Comparison of ENCODE assay signal across 24 cellular contexts in genomic region chr18:30920356-30920755, GRCh38.
"Had no signal": no experiment of that assay in that cellular context is flagged by ENCODE, and none has a peak within 500 bp of the region (broad histone marks: within the 10 kb centered on the region; RNA-seq: fewer than 3 reads in every experiment).

No MANE protein-coding gene starts in this region.

- H3K4me3 Mint-ChIP-seq: activated CD8-positive, alpha-beta memory T cell treated with anti-CD3 and anti-CD28 coated beads, Interleukin-2, amount 10 ng/mL, durations not matched to agents 7 days and 5 days; activated T-cell treated with anti-CD3 and anti-CD28 coated beads, Interleukin-2, amount 50 U/mL, for 24 hours; activated T-helper 1 cell treated with anti-CD3 and anti-CD28 coated beads, Interleukin-12 subunit alpha, Interleukin-12 subunit beta, Interleukin-2, Interleukin-4 antibody, amounts not matched to agents 30 ng/mL and 10 ng/mL and 1 ng/mL, durations not matched to agents 14 hours and 24 hours and 36 hours; T-helper 17 cell; WTC11 had no signal

- H3K27ac Mint-ChIP-seq: activated CD8-positive, alpha-beta memory T cell treated with anti-CD3 and anti-CD28 coated beads, Interleukin-2, amount 10 ng/mL, durations not matched to agents 7 days and 5 days; activated naive CD4-positive, alpha-beta T cell treated with anti-CD3 and anti-CD28 coated beads, Interleukin-2, amount 50 U/mL, for 72 hours; activated T-cell treated with anti-CD3 and anti-CD28 coated beads, Interleukin-2, amount 50 U/mL, for 24 hours; activated T-helper 1 cell treated with anti-CD3 and anti-CD28 coated beads, Interleukin-12 subunit alpha, Interleukin-12 subunit beta, Interleukin-2, Interleukin-4 antibody, amounts not matched to agents 30 ng/mL and 10 ng/mL and 1 ng/mL, durations not matched to agents 14 hours and 24 hours and 36 hours; T-helper 17 cell; WTC11 had no signal

- H3K27ac ChIP-seq: breast epithelium, SJSA1 had no signal

- H3K36me3 ChIP-seq: breast epithelium, MG63, SJSA1 had no signal

- H3K4me1 ChIP-seq: breast epithelium, SJSA1 had no signal

- DNase-seq: activated CD4-positive, alpha-beta T cell treated with anti-CD3 and anti-CD28 coated beads for 48 hours; activated CD4-positive, alpha-beta T cell treated with anti-CD3 and anti-CD28 coated beads, Interleukin-2, amount 50 U/mL, for 4 hours; activated CD4-positive, CD25-positive, alpha-beta regulatory T cell treated with anti-CD3 and anti-CD28 coated beads, Interleukin-2, amount 50 U/mL, for 72 hours; activated CD8-positive, alpha-beta memory T cell treated with anti-CD3 and anti-CD28 coated beads, Interleukin-2, amount 10 ng/mL, durations not matched to agents 7 days and 5 days; activated effector memory CD4-positive, alpha-beta T cell treated with Interleukin-2 at 50 U/mL for 16 hours; activated naive CD4-positive, alpha-beta T cell; activated T-cell treated with anti-CD3 and anti-CD28 coated beads, Interleukin-2, amount 50 U/mL, for 24 hours; caudate nucleus; MG63; NCI-H1092 treated with DMSO at 0.1 percent for 48 hours; NCI-H1417 treated with DMSO at 0.1 percent for 48 hours; NCI-H1694; NCI-H2029 treated with DMSO at 0.1 percent for 48 hours; NCI-H446; NCI-H524; PC-3; SHP77; T-helper 17 cell; T-helper 9 cell had no signal

- H3K27me3 ChIP-seq: breast epithelium, MG63 had no signal

- H3K4me1 Mint-ChIP-seq: activated CD8-positive, alpha-beta memory T cell treated with anti-CD3 and anti-CD28 coated beads, Interleukin-2, amount 10 ng/mL, durations not matched to agents 7 days and 5 days; T-helper 17 cell; WTC11 had no signal

- H3K4me3 ChIP-seq: breast epithelium, MG63, SJSA1 had no signal

- H3K27me3 Mint-ChIP-seq: activated CD8-positive, alpha-beta memory T cell treated with anti-CD3 and anti-CD28 coated beads, Interleukin-2, amount 10 ng/mL, durations not matched to agents 7 days and 5 days; activated T-cell treated with anti-CD3 and anti-CD28 coated beads, Interleukin-2, amount 50 U/mL, for 24 hours; T-helper 17 cell had no signal

- H3K9me3 ChIP-seq: breast epithelium, MG63, SJSA1 had no signal

- H3K36me3 Mint-ChIP-seq: activated CD8-positive, alpha-beta memory T cell treated with anti-CD3 and anti-CD28 coated beads, Interleukin-2, amount 10 ng/mL, durations not matched to agents 7 days and 5 days; activated naive CD4-positive, alpha-beta T cell treated with anti-CD3 and anti-CD28 coated beads, Interleukin-2, amount 50 U/mL, for 72 hours; WTC11 had no signal
